In the genomic region with DNA sequence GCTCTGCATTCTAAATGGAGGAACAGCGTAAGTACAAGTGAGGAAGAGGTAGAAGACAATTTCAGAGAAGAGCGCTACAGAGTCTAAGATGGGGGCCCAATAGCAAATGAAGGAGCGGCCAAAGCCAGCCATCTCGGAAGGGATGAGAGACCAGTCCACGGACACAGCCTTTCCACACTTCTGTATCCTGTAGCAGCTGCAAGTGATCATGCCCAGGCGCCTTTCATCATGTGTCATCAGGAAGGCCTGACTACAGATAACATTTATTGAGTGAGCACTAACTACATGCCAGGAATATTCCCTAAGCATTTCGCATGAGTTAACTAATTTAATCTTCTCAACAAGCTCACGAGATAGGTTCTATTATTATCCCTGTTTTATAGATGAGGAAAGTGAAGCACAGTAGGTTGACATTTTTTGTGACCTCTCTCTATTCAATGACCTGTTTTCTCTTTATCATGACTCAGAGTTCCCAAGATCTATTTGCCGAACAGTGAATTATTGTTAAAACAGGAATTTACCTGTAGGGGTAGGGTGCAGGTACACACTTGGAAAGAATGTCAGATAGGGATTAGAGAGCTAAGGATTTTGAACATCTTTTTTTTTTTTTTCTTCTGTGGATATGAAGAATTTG, we compare ENCODE assay signal across 15 cellular contexts. TPM values are rescaled to one million over a fixed set of nuclear protein-coding genes. Genes with fewer than 3 reads are reported as not detected.
DNase-seq lines count a peak whose midpoint lies in the region; ATAC-seq and TF ChIP-seq lines count a peak whose summit lies in the region.
"Had no signal": no experiment of that assay in that cellular context is flagged by ENCODE, and none has a peak within 500 bp of the region (broad histone marks: within the 10 kb centered on the region; RNA-seq: fewer than 3 reads in every experiment).

No MANE protein-coding gene starts in this region.

- H3K9me3 ChIP-seq in right cardiac atrium (ENCODE audit: control insufficient read depth, low read length): no peaks in the 10 kb centered on the region
- H3K9me3 ChIP-seq: MG63 had no signal

- intact Hi-C loops in right cardiac atrium (cut with DNase I): no loop called here

- WGBS in right cardiac atrium: 58% methylated on average over 9 of the region's 9 CpGs

- CTCF ChIA-PET in HEK293T (lab: Yijun Ruan, JAX): no interaction called here

- H3K4me1 ChIP-seq in foreskin keratinocyte: no peaks in the 10 kb centered on the region
- no peaks in the 10 kb centered on the region for H3K4me1 ChIP-seq in right cardiac atrium (ENCODE audit: control insufficient read depth, insufficient read depth, low read length)

- H3K27me3 ChIP-seq in foreskin keratinocyte (peaks cover 30% of the 10 kb centered on the region), right cardiac atrium (ENCODE audit: control insufficient read depth, insufficient read depth) (no peaks in the 10 kb centered on the region)
- H3K27me3 ChIP-seq: MG63 had no signal

- POLR2A ChIA-PET in HEK293T (lab: Yijun Ruan, JAX): interaction anchor here (0.6 kb wide), 1 partner anchor 349 kb away, joined by 3 read pairs; no protein-coding TSS in a partner anchor

- no peak overlapping the region for H3K27ac ChIP-seq in foreskin keratinocyte
- H3K27ac ChIP-seq in right cardiac atrium (ENCODE audit: low read length): peak overlapping the region; percentile 68

- DNase-seq in AG10803 (ENCODE audit: low read depth) (peak; percentile 41), LHCN-M2 (ENCODE audit: low read depth) (peak; percentile 2), foreskin keratinocyte (peak; percentile 33 to 79), right cardiac atrium (peak; percentile 27 to 69 (median 48)), NCI-H2227 treated with DMSO at 0.1 percent for 48 hours (lab: John Stamatoyannopoulos, UW) (no peak), HEK293T (ENCODE audit: extremely low spot score) (no peak), NK-92 (lab: John Stamatoyannopoulos, UW; ENCODE audit: unreplicated experiment) (no peak)
- DNase-seq: AML-193, HFFc6, KG1, MG63, NCI-H1105, NCI-H187, NCI-H510A had no signal

- peak; percentile 40 for ATAC-seq in foreskin keratinocyte
- peak; percentile 81 to 85 for ATAC-seq in right cardiac atrium
- no peak for ATAC-seq in GM19395 (IDR thresholded peaks at IDR 0.05; ENCODE audit: unreplicated experiment)

- H3K4me3 ChIP-seq in AG10803 (ENCODE audit: low read length) (no peak overlapping the region), right cardiac atrium (ENCODE audit: low read length) (no peak overlapping the region)
- H3K4me3 ChIP-seq: MG63 had no signal

- TF ChIP-seq CTCF in AG10803 (conservative IDR thresholded peaks at IDR 0.05; ENCODE audit: low read length): no peak
- no peak for TF ChIP-seq CTCF in foreskin keratinocyte (conservative IDR thresholded peaks at IDR 0.05)

TF ChIP-seq in HEK293T, 16 proteins besides CTCF, POLR2A, EP300 and RAD21:
- TF ChIP-seq SUZ12 (IDR thresholded peaks at IDR 0.05) (no peak), ARNT (IDR thresholded peaks at IDR 0.05) (no peak), ZNF384 (IDR thresholded peaks at IDR 0.05) (no peak), ELF4 (IDR thresholded peaks at IDR 0.05) (no peak), LEF1 (IDR thresholded peaks at IDR 0.05; ENCODE audit: borderline replicate concordance) (no peak), NFRKB (IDR thresholded peaks at IDR 0.05) (no peak), SP1 (IDR thresholded peaks at IDR 0.05) (no peak), FOXM1 (IDR thresholded peaks at IDR 0.05; ENCODE audit: borderline replicate concordance) (no peak), L3MBTL2 (conservative IDR thresholded peaks at IDR 0.05) (no peak), BHLHE40 (IDR thresholded peaks at IDR 0.05; ENCODE audit: borderline replicate concordance) (no peak)
TF ChIP-seq in HEK293T: peak in this region for 0.

RNA-seq across cellular contexts. Expression of gene CMYA5, which starts 38.2 kb away (rescaled TPM):
- total RNA-seq in LHCN-M2 (2014; rRNA removed) (0.06 TPM in 2 replicates), foreskin keratinocyte (0.11 and 0.20 TPM in 2 replicates), right cardiac atrium (1,000 to 10,000 TPM in 1 of 4 donors, 100 to 1,000 TPM in 3; 697 to 1,021 (median 821) TPM)
- 0.07 TPM for polyA plus RNA-seq in LHCN-M2 (2012)
- polyA plus RNA-seq in foreskin keratinocyte (0.06 and 0.07 TPM in 2 replicates), right cardiac atrium (341 TPM)

Comparison
In these comparisons a context has a peak if more than half of its experiments do, and no peak if none do; other contexts are left out.
1. DNase-seq: peak in AG10803 (single experiment), LHCN-M2 (single experiment), foreskin keratinocyte (2 of 2) and right cardiac atrium (3 of 3); none in NCI-H2227 treated with DMSO at 0.1 percent for 48 hours (single experiment), HEK293T (single experiment) and NK-92 (single experiment).
2. RNA of gene CMYA5, which starts 38.2 kb away (total RNA-seq): 697 to 1,021 TPM in right cardiac atrium; 0.11 to 0.20 TPM in foreskin keratinocyte and 0.06 TPM in LHCN-M2; every median in the first group is over 100 times any median in the second.